8 cellular contexts compared by ENCODE assay signal in genomic region chr3:48157950-48158376, GRCh38. TPM values are rescaled to one million over a fixed set of nuclear protein-coding genes. Genes with fewer than 3 reads are reported as not detected.
DNase-seq lines count a peak whose midpoint lies in the region; ATAC-seq and TF ChIP-seq lines count a peak whose summit lies in the region.

No MANE protein-coding gene starts in this region.

- TF ChIP-seq CTCF in endodermal cell (conservative IDR thresholded peaks at IDR 0.05) (peak; percentile 96), mesothelial cell of epicardium (IDR thresholded peaks at IDR 0.05; ENCODE audit: unreplicated experiment) (peak; percentile 67)

- peaks cover 48% of the 10 kb centered on the region for H3K36me3 ChIP-seq in endodermal cell (ENCODE audit: control insufficient read depth, insufficient read depth, low read length)

- H3K9me3 Mint-ChIP-seq in endodermal cell (no peaks in the 10 kb centered on the region), mesothelial cell of epicardium (no peaks in the 10 kb centered on the region)
- H3K9me3 Mint-ChIP-seq in stimulated activated naive B cell treated with anti-CD40 and anti-IgM and Interleukin-4, amounts not matched to agents 10 μg/mL and 1 μg/mL and 100 μg/mL, for 72 hours, result no peaks in the 10 kb centered on the region

- H3K4me3 Mint-ChIP-seq in endodermal cell (no peak overlapping the region), mesothelial cell of epicardium (no peak overlapping the region)
- H3K4me3 Mint-ChIP-seq in stimulated activated naive B cell treated with anti-CD40 and anti-IgM and Interleukin-4, amounts not matched to agents 10 μg/mL and 1 μg/mL and 100 μg/mL, for 72 hours, result no peak overlapping the region

- no peak overlapping the region for H3K9ac ChIP-seq in endodermal cell (ENCODE audit: extremely low read depth, low read length, poor library complexity, severe bottlenecking)

- peak; percentile 51 to 57 for ATAC-seq in stimulated activated naive B cell treated with anti-CD40 and anti-IgM and Interleukin-4, amounts not matched to agents 10 μg/mL and 1 μg/mL and 100 μg/mL, for 72 hours (replicated peaks)
- no peak for ATAC-seq in HG02938 (IDR thresholded peaks at IDR 0.05; ENCODE audit: unreplicated experiment)

- no peaks in the 10 kb centered on the region for H3K9me3 ChIP-seq in endodermal cell (ENCODE audit: control insufficient read depth, low read length)

- 70 to 79% methylated on average over 4 to 5 of the region's 5 CpGs for WGBS in endodermal cell (ENCODE audit: insufficient coverage in 1 of 2, insufficient read length in 1 of 2), 2 experiments

- H3K27me3 Mint-ChIP-seq in endodermal cell (ENCODE audit: insufficient read depth) (no peaks in the 10 kb centered on the region), mesothelial cell of epicardium (ENCODE audit: low read depth) (no peaks in the 10 kb centered on the region)
- H3K27me3 Mint-ChIP-seq in stimulated activated naive B cell treated with anti-CD40 and anti-IgM and Interleukin-4, amounts not matched to agents 10 μg/mL and 1 μg/mL and 100 μg/mL, for 72 hours, result no peaks in the 10 kb centered on the region

- H3K27ac Mint-ChIP-seq in endodermal cell (no peak overlapping the region), mesothelial cell of epicardium (peak overlapping the region; percentile 12)
- no peak overlapping the region for H3K27ac Mint-ChIP-seq in stimulated activated naive B cell treated with anti-CD40 and anti-IgM and Interleukin-4, amounts not matched to agents 10 μg/mL and 1 μg/mL and 100 μg/mL, for 72 hours

- peaks cover 43% of the 10 kb centered on the region for H3K36me3 Mint-ChIP-seq in endodermal cell (ENCODE audit: low read depth)
- H3K36me3 Mint-ChIP-seq in mesothelial cell of epicardium, result peaks cover 9% of the 10 kb centered on the region
- no peaks in the 10 kb centered on the region for H3K36me3 Mint-ChIP-seq in stimulated activated naive B cell treated with anti-CD40 and anti-IgM and Interleukin-4, amounts not matched to agents 10 μg/mL and 1 μg/mL and 100 μg/mL, for 72 hours

- no peak overlapping the region for H3K4me3 ChIP-seq in endodermal cell (ENCODE audit: low read length)

- DNase-seq in CMK (ENCODE audit: low read depth), result peak; percentile 25
- peak; percentile 58 for DNase-seq in LHCN-M2 (ENCODE audit: low read depth)
- DNase-seq in activated CD4-positive, alpha-beta T cell treated with anti-CD3 and anti-CD28 coated beads for 48 hours, result peak; percentile 67
- DNase-seq in endodermal cell, result peak; percentile 93
- peak; percentile 33 to 67 for DNase-seq in mesothelial cell of epicardium (ENCODE audit: low spot score in 2 of 2, unreplicated experiment in 2 of 2)
- no peak for DNase-seq in stimulated activated naive B cell treated with anti-CD40 and anti-IgM and Interleukin-4, amounts not matched to agents 10 μg/mL and 1 μg/mL and 100 μg/mL, for 72 hours
- no peak for DNase-seq in NCI-H2029 treated with DMSO at 0.1 percent for 48 hours (lab: John Stamatoyannopoulos, UW)

- no peak overlapping the region for H3K27ac ChIP-seq in endodermal cell (ENCODE audit: low read depth, low read length)

- H3K4me1 ChIP-seq in endodermal cell (ENCODE audit: control insufficient read depth, insufficient read depth, low read length), result no peaks in the 10 kb centered on the region

- no peaks in the 10 kb centered on the region for H3K27me3 ChIP-seq in endodermal cell (ENCODE audit: control insufficient read depth, insufficient read depth, low read length, poor library complexity, severe bottlenecking)

- H3K4me1 Mint-ChIP-seq in endodermal cell, result no peaks in the 10 kb centered on the region
- peaks cover 9% of the 10 kb centered on the region for H3K4me1 Mint-ChIP-seq in mesothelial cell of epicardium
- H3K4me1 Mint-ChIP-seq in stimulated activated naive B cell treated with anti-CD40 and anti-IgM and Interleukin-4, amounts not matched to agents 10 μg/mL and 1 μg/mL and 100 μg/mL, for 72 hours, result peaks cover 0 to 4% of the 10 kb centered on the region in 2 donors

RNA-seq across cellular contexts. Expression of gene CDC25A, which starts 30.3 kb away (rescaled TPM):
- total RNA-seq in LHCN-M2 (2014; rRNA removed) (21.8 and 34.2 TPM in 2 replicates), endodermal cell (10 to 100 TPM; 40.4 to 50.9 TPM), mesothelial cell of epicardium (12.1 to 13.1 TPM (median 13.0 TPM) in 3 replicates)
- polyA plus RNA-seq in LHCN-M2 (2012), result 6.9 TPM
- 35.0 TPM for polyA plus RNA-seq in endodermal cell (2013, experiment 1 of 2)
- 31.3 TPM for polyA plus RNA-seq in endodermal cell (2013, experiment 2 of 2)

Comparison
In these comparisons a context has a peak if more than half of its experiments do, and no peak if none do; other contexts are left out.
1. DNase-seq: peak in CMK (single experiment), LHCN-M2 (single experiment), activated CD4-positive, alpha-beta T cell treated with anti-CD3 and anti-CD28 coated beads for 48 hours (single experiment), endodermal cell (single experiment) and mesothelial cell of epicardium (2 of 2); none in stimulated activated naive B cell treated with anti-CD40 and anti-IgM and Interleukin-4, amounts not matched to agents 10 μg/mL and 1 μg/mL and 100 μg/mL, for 72 hours (single experiment) and NCI-H2029 treated with DMSO at 0.1 percent for 48 hours (single experiment).